15 cellular contexts compared by ENCODE assay signal in the genomic region with DNA sequence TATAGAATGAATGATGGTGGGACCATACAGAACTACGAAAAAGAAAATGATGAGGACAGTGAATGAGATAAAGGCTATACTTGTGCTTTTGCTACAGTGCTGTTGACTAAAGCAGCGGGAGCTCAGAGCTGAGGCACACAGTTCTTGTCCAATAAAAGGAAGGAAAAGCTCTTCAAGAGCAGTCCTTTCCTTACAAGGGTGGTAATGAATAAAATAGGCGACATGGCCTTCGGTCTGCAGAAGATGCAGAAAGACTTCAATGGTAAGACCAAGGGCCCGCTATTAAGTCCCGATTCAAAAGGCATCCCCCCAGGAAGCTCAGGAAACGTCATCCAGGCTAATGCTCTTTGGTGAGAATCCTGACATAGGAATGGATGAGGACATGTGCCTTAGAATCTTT. TPM values are rescaled to one million over a fixed set of nuclear protein-coding genes. Genes with fewer than 3 reads are reported as not detected.
DNase-seq lines count a peak whose midpoint lies in the region; ATAC-seq, FAIRE-seq and TF ChIP-seq lines count a peak whose summit lies in the region.
"Had no signal": no experiment of that assay in that cellular context is flagged by ENCODE, and none has a peak within 500 bp of the region (broad histone marks: within the 10 kb centered on the region; RNA-seq: fewer than 3 reads in every experiment).

No MANE protein-coding gene starts in this region.

- peak overlapping the region in 1 of 2 experiments; percentile 71; a peak in 3 of 6 replicates for H3K27ac ChIP-seq in A549
- no peak overlapping the region for H3K27ac ChIP-seq in K562 (ENCODE audit: extremely low read depth, low read depth, low read length)
- H3K27ac ChIP-seq in gastroesophageal sphincter, result peak overlapping the region in 3 of 4 donors; percentile 6 to 33 (median 11)
- peak overlapping the region in 3 of 5 donors; percentile 24 to 41 (median 35) for H3K27ac ChIP-seq in stomach
- H3K27ac ChIP-seq in right cardiac atrium (ENCODE audit: low read length), result no peak overlapping the region
- H3K27ac ChIP-seq: BLaER1 treated with 17β-estradiol and CSF1 and Interleukin-3, amounts not matched to agents 10 nM and 100 nM had no signal

- no peak for FAIRE-seq in A549 (lab: Jason Lieb, UNC)
- peak; percentile 40 for FAIRE-seq in K562 (lab: Jason Lieb, UNC)
- FAIRE-seq: H54 had no signal

- TF ChIP-seq CTCF in A549 (IDR thresholded peaks at IDR 0.05) (no peak), K562 (IDR thresholded peaks at IDR 0.05 in 2 of 3, conservative IDR thresholded peaks at IDR 0.05 in 1 of 3; ENCODE audit: insufficient read depth in 2 of 3, low read depth in 1 of 3, low read length in 3 of 3) (no peak), gastroesophageal sphincter (IDR thresholded peaks at IDR 0.05) (no peak), stomach (IDR thresholded peaks at IDR 0.05) (no peak), mucosa of descending colon (IDR thresholded peaks at IDR 0.05) (no peak)

- intact Hi-C loops in K562 (cut with micrococcal nuclease), result no loop called here
- intact Hi-C loops in stomach (cut with DNase I; ENCODE audit: low total_unique reads), result no loop called here
- intact Hi-C loops in mucosa of descending colon (cut with DNase I, micrococcal nuclease), result no loop called here
- intact Hi-C loops in right cardiac atrium (cut with DNase I), result no loop called here

- CTCF ChIA-PET in A549 (lab: Yijun Ruan, JAX) (interaction anchor here (0.6 to 3.8 kb wide), 5 partner anchors 18 to 261 kb away, joined by 3 to 24 read pairs (median 3); no protein-coding TSS in a partner anchor), K562 (lab: Yijun Ruan, JAX; ENCODE audit: low intra/inter-chr PET ratio) (no interaction called here)

- H3K4me2 ChIP-seq in A549 (peak overlapping the region; percentile 21; the same call in 1 of the 3 replicates), K562 (ENCODE audit: insufficient read depth, low read length) (no peak overlapping the region)
- H3K4me2 ChIP-seq: BLaER1 treated with 17β-estradiol and CSF1 and Interleukin-3, amounts not matched to agents 10 nM and 100 nM had no signal

- 88% methylated on average over 7 of the region's 7 CpGs for WGBS in A549 (ENCODE audit: missing lambda C conversion rate)
- WGBS in K562 (ENCODE audit: insufficient coverage, low coverage, missing lambda C conversion rate), result 2% methylated on average over 7 of the region's 7 CpGs
- 76 to 85% methylated on average over 5 to 7 of the region's 7 CpGs for WGBS in gastroesophageal sphincter (ENCODE audit: low coverage in 1 of 2), 2 donors
- WGBS in stomach, 5 donors, result 73 to 90% (median 87%) methylated on average over 7 of the region's 7 CpGs
- WGBS in right cardiac atrium, result 87% methylated on average over 7 of the region's 7 CpGs

- H3K9ac ChIP-seq in K562 (ENCODE audit: insufficient read depth in 1 of 2, low read depth in 2 of 2, low read length in 2 of 2), result no peak overlapping the region
- H3K9ac ChIP-seq: BLaER1 treated with 17β-estradiol and CSF1 and Interleukin-3, amounts not matched to agents 10 nM and 100 nM; GM23248 had no signal

- H3K9me1 ChIP-seq in K562 (ENCODE audit: control insufficient read depth, insufficient read depth, low read length), result no peaks in the 10 kb centered on the region

- no peaks in the 10 kb centered on the region for H3K79me2 ChIP-seq in K562 (ENCODE audit: control insufficient read depth, insufficient read depth, low read length)

- TF ChIP-seq RAD21 in A549 (conservative IDR thresholded peaks at IDR 0.05 in 1 of 2, IDR thresholded peaks at IDR 0.05 in 1 of 2) (no peak), K562 (CRISPR knock-in tag; conservative IDR thresholded peaks at IDR 0.05 in 1 of 2, IDR thresholded peaks at IDR 0.05 in 1 of 2) (no peak)

- in situ Hi-C loops in K562 (cut with MboI), result no loop called here

- no peaks in the 10 kb centered on the region for H4K20me1 ChIP-seq in K562 (replicated peaks; ENCODE audit: control insufficient read depth, insufficient read depth, low read length)

- TF ChIP-seq POLR2A in A549 (IDR thresholded peaks at IDR 0.05; ENCODE audit: low read length) (no peak), K562 (conservative IDR thresholded peaks at IDR 0.05) (no peak), gastroesophageal sphincter (IDR thresholded peaks at IDR 0.05) (no peak), stomach (IDR thresholded peaks at IDR 0.05) (no peak)

- DNase-seq in A549 (ENCODE audit: low read depth in 1 of 2, low spot score in 1 of 2), result no peak
- no peak for DNase-seq in K562 (ENCODE audit: extremely low read depth in 1 of 4, low spot score in 3 of 4)
- no peak for DNase-seq in stomach
- DNase-seq in mucosa of descending colon, result no peak
- DNase-seq in right cardiac atrium, result no peak
- DNase-seq: 8988T; ACHN; CD4-positive, CD25-positive, alpha-beta regulatory T cell; GM23248 had no signal

- H3K36me3 ChIP-seq in K562 (ENCODE audit: control insufficient read depth, insufficient read depth, low read length) (no peaks in the 10 kb centered on the region), gastroesophageal sphincter (no peaks in the 10 kb centered on the region), stomach (no peaks in the 10 kb centered on the region), mucosa of descending colon (ENCODE audit: low read depth) (no peaks in the 10 kb centered on the region)
- H3K36me3 ChIP-seq: BLaER1 treated with 17β-estradiol and CSF1 and Interleukin-3, amounts not matched to agents 10 nM and 100 nM had no signal

- H3K27me3 ChIP-seq in K562 (ENCODE audit: control insufficient read depth in 2 of 2, insufficient read depth in 2 of 2, low read length in 2 of 2) (peaks cover 16 to 22% of the 10 kb centered on the region in 2 experiments), gastroesophageal sphincter (no peaks in the 10 kb centered on the region), stomach (no peaks in the 10 kb centered on the region), right cardiac atrium (ENCODE audit: control insufficient read depth, insufficient read depth) (no peaks in the 10 kb centered on the region)
- H3K27me3 ChIP-seq: BLaER1 treated with 17β-estradiol and CSF1 and Interleukin-3, amounts not matched to agents 10 nM and 100 nM had no signal

- TF ChIP-seq EP300 in A549 (IDR thresholded peaks at IDR 0.05), result no peak
- TF ChIP-seq EP300 in K562 (IDR thresholded peaks at IDR 0.05; ENCODE audit: low read length), result no peak
- no peak for TF ChIP-seq EP300 in gastroesophageal sphincter (IDR thresholded peaks at IDR 0.05)
- no peak for TF ChIP-seq EP300 in stomach (IDR thresholded peaks at IDR 0.05)

- ATAC-seq in A549, result no peak
- no peak for ATAC-seq in K562
- no peak for ATAC-seq in gastroesophageal sphincter
- ATAC-seq in mucosa of descending colon, result no peak
- ATAC-seq in HG03095 (IDR thresholded peaks at IDR 0.05; ENCODE audit: unreplicated experiment), result no peak
- no peak for ATAC-seq in right cardiac atrium
- ATAC-seq in GM21717 (IDR thresholded peaks at IDR 0.05; ENCODE audit: unreplicated experiment), result no peak
- ATAC-seq: HCT116 had no signal

- H3K4me3 ChIP-seq in A549 (no peak overlapping the region), K562 (no peak overlapping the region), gastroesophageal sphincter (no peak overlapping the region), stomach (no peak overlapping the region), mucosa of descending colon (no peak overlapping the region), right cardiac atrium (ENCODE audit: low read length) (no peak overlapping the region)
- H3K4me3 ChIP-seq: BLaER1 treated with 17β-estradiol and CSF1 and Interleukin-3, amounts not matched to agents 10 nM and 100 nM; GM23248 had no signal

- BruUV-seq in K562 (replicated peaks; lab: Mats Ljungman, UMichigan), result no TSS peak

- H2AFZ ChIP-seq in K562 (ENCODE audit: low read depth, low read length), result no peak overlapping the region
- H2AFZ ChIP-seq: GM23248 had no signal

- H3K4me1 ChIP-seq in A549, result peaks cover 81% of the 10 kb centered on the region
- no peaks in the 10 kb centered on the region for H3K4me1 ChIP-seq in K562 (replicated peaks in 1 of 2; ENCODE audit: control insufficient read depth in 2 of 2, insufficient read depth in 2 of 2, low read length in 2 of 2)
- peaks cover 22 to 91% (median 43%) of the 10 kb centered on the region in 3 donors for H3K4me1 ChIP-seq in gastroesophageal sphincter
- H3K4me1 ChIP-seq in stomach, result peaks cover 11 to 77% (median 46%) of the 10 kb centered on the region in 4 donors
- H3K4me1 ChIP-seq in mucosa of descending colon (ENCODE audit: low read depth), result no peaks in the 10 kb centered on the region
- H3K4me1 ChIP-seq in right cardiac atrium (ENCODE audit: control insufficient read depth, insufficient read depth, low read length), result peaks cover 5% of the 10 kb centered on the region

- no peaks in the 10 kb centered on the region for H3K9me3 ChIP-seq in A549
- H3K9me3 ChIP-seq in K562 (replicated peaks; ENCODE audit: control insufficient read depth, insufficient read depth, low read depth, low read length), result no peaks in the 10 kb centered on the region
- H3K9me3 ChIP-seq in gastroesophageal sphincter, result no peaks in the 10 kb centered on the region
- H3K9me3 ChIP-seq in stomach, result no peaks in the 10 kb centered on the region
- H3K9me3 ChIP-seq in mucosa of descending colon, result no peaks in the 10 kb centered on the region
- no peaks in the 10 kb centered on the region for H3K9me3 ChIP-seq in right cardiac atrium (ENCODE audit: control insufficient read depth, low read length)
- H3K9me3 ChIP-seq: BLaER1 treated with 17β-estradiol and CSF1 and Interleukin-3, amounts not matched to agents 10 nM and 100 nM had no signal

- POLR2A ChIA-PET in A549 (lab: Yijun Ruan, JAX), result no interaction called here
- POLR2A ChIA-PET in K562 (lab: Yijun Ruan, JAX), result interaction anchor here (0.5 to 1.9 kb wide), 2 partner anchors 10 to 464 kb away, joined by 4 read pairs; no protein-coding TSS in a partner anchor

RNA-seq across cellular contexts. Expression of gene GNG12, which starts 44.4 kb away (rescaled TPM):
- polyA plus RNA-seq in A549 (2011; rRNA removed) (104 and 132 TPM in 2 replicates), A549 (2017; fragmentation: RNase III; extraction: RNeasy Plus Mini Kit Qiagen cat#74134 plus additional on column Dnase treatment) (91.4 to 96.1 TPM (median 91.8 TPM) in 3 replicates), K562 (2011; rRNA removed) (4.6 and 7.5 TPM in 2 replicates), K562 (2014; fragmentation: Illumina TruSeq; extraction: Trizol) (4.2 and 5.4 TPM in 2 replicates), K562 (2014; fragmentation: Nextera tagmentation; extraction: Ambion mirVana) (1 to 10 TPM; 2.6 to 2.7 TPM), K562 (2014; rRNA removed) (2.8 and 3.0 TPM in 2 replicates), stomach (10 to 100 TPM; 21.7 to 56.8 (median 41.5) TPM), right cardiac atrium (12.2 TPM)
- polyA plus RNA-seq in A549 (2012; cell fraction: cytosol; rRNA removed), result 24.7 and 29.7 TPM in 2 replicates
- polyA plus RNA-seq in A549 (2012; cell fraction: nucleus; rRNA removed), result 9.3 and 20.2 TPM in 2 replicates
- polyA minus RNA-seq in A549 (2011; rRNA and poly(A)+ RNA removed), result 55.8 and 55.9 TPM in 2 replicates
- 1.7 and 2.8 TPM in 2 replicates for total RNA-seq in K562 (2011; cell fraction: chromatin; rRNA removed; ENCODE audit: low replicate concordance)
- 0.13 and 0.50 TPM in 2 replicates for total RNA-seq in K562 (2011; cell fraction: nucleolus; rRNA removed)
- 0.88 and 2.5 TPM in 2 replicates for total RNA-seq in K562 (2011; cell fraction: nucleoplasm; rRNA removed)
- total RNA-seq in K562 (2014; rRNA removed) (3.3 and 3.6 TPM in 2 replicates), K562 (2014; rRNA removed; fragmentation: Illumina TruSeq; extraction: Trizol) (6.0 and 6.6 TPM in 2 replicates), K562 (2015; rRNA removed; fragmentation: Illumina TruSeq; extraction: Trizol) (4.9 and 5.6 TPM in 2 replicates), K562 (2021) (3.7 and 4.1 TPM in 2 replicates), gastroesophageal sphincter (100 to 1,000 TPM; 135 to 175 (median 149) TPM), stomach (100 to 1,000 TPM in 2 of 5 donors, 10 to 100 TPM in 3; 46.3 to 189 (median 71.9) TPM), mucosa of descending colon (100 to 1,000 TPM in 2 of 3 donors, 10 to 100 TPM in 1; 85.0 to 191 (median 158) TPM), right cardiac atrium (10 to 100 TPM; 30.1 to 44.9 (median 32.1) TPM)
- polyA plus RNA-seq in K562 (2011; cell fraction: cytosol; rRNA removed), result 0.82 and 5.4 TPM in 2 replicates
- 1.5 and 4.3 TPM in 2 replicates for polyA plus RNA-seq in K562 (2011; cell fraction: nucleus; rRNA removed)
- 3.2 and 4.9 TPM in 2 replicates for polyA plus RNA-seq in K562 (2012)
- polyA minus RNA-seq in K562 (2011; rRNA and poly(A)+ RNA removed), result 3.9 and 9.8 TPM in 2 replicates
- 1.4 and 3.4 TPM in 2 replicates for polyA minus RNA-seq in K562 (2011; cell fraction: cytosol; rRNA and poly(A)+ RNA removed)
- polyA minus RNA-seq in K562 (2011; cell fraction: nucleus; rRNA and poly(A)+ RNA removed), result 0.67 and 3.6 TPM in 2 replicates
- total RNA-seq: CD4-positive, CD25-positive, alpha-beta regulatory T cell had no signal
- polyA plus RNA-seq: CD4-positive, CD25-positive, alpha-beta regulatory T cell had no signal

Comparison
In these comparisons a context has a peak if more than half of its experiments do, and no peak if none do; other contexts are left out.
1. H3K27ac ChIP-seq: peak in gastroesophageal sphincter (3 of 4) and stomach (3 of 5); none in K562 (single experiment) and right cardiac atrium (single experiment).
2. RNA of gene GNG12, which starts 44.4 kb away (total RNA-seq): 85.0 to 191 TPM in mucosa of descending colon, 135 to 175 TPM in gastroesophageal sphincter, 46.3 to 189 TPM in stomach and 30.1 to 44.9 TPM in right cardiac atrium; 0.13 to 6.6 TPM in K562; every median in the first group is over 4 times any median in the second.